Comparison of ENCODE assay signal across 9 cellular contexts in genomic region chr19:9768175-9769112, GRCh38. TPM values are rescaled to one million over a fixed set of nuclear protein-coding genes. Genes with fewer than 3 reads are reported as not detected.
DNase-seq lines count a peak whose midpoint lies in the region; ATAC-seq, FAIRE-seq and TF ChIP-seq lines count a peak whose summit lies in the region.
"Had no signal": no experiment of that assay in that cellular context is flagged by ENCODE, and none has a peak within 500 bp of the region (broad histone marks: within the 10 kb centered on the region; RNA-seq: fewer than 3 reads in every experiment).

TSS of gene ZNF846 (minus strand) at chr19:9768738. CDS start at chr19:9764950, 3,788 bp downstream.

- no peaks in the 10 kb centered on the region for H3K4me1 ChIP-seq in ACC112 (ENCODE audit: control insufficient read depth, insufficient read depth, low read length, unreplicated experiment)
- H3K4me1 ChIP-seq in iPS-20b (ENCODE audit: insufficient read depth, low read length), result no peaks in the 10 kb centered on the region

- H3K36me3 ChIP-seq in ACC112 (ENCODE audit: insufficient read depth, low read length) (no peaks in the 10 kb centered on the region), bronchial epithelial cell (ENCODE audit: control insufficient read depth, insufficient read depth, low read length) (no peaks in the 10 kb centered on the region), iPS-20b (ENCODE audit: insufficient read depth, low read depth, low read length) (0 out of 2 replicates have a peak, but pooled peaks cover 3% of the 10 kb centered on the region)

- H2AFZ ChIP-seq in ACC112 (ENCODE audit: low read length, unreplicated experiment), result peak within 1 kb of the TSS; percentile 97

- peak; percentile 97 for ATAC-seq in GM18867 (IDR thresholded peaks at IDR 0.05; ENCODE audit: unreplicated experiment)
- ATAC-seq in HG03103 (IDR thresholded peaks at IDR 0.05; ENCODE audit: low read depth, unreplicated experiment), result peak; percentile 96
- ATAC-seq: HCT116 had no signal

- H3K9ac ChIP-seq in iPS-20b (ENCODE audit: low read depth, low read length), result peak within 1 kb of the TSS; percentile 95

- peak; percentile 98 for DNase-seq in NCI-H2196 (lab: John Stamatoyannopoulos, UW; ENCODE audit: unreplicated experiment)
- DNase-seq in bronchial epithelial cell (ENCODE audit: low read depth), result peak; percentile 88

- H3K4me3 ChIP-seq in ACC112 (ENCODE audit: low read depth, low read length) (peak within 1 kb of the TSS; percentile 95), WI38 (ENCODE audit: low read depth, low read length) (peak within 1 kb of the TSS; percentile 82), bronchial epithelial cell (ENCODE audit: low read depth, low read length) (peak within 1 kb of the TSS; percentile 77), iPS-20b (ENCODE audit: low read length) (peak within 1 kb of the TSS; percentile 98), skin epidermis (peak within 1 kb of the TSS; percentile 40 to 90 (median 73))

- peaks cover 3% of the 10 kb centered on the region; the same call in 1 of the 2 replicates for H3K9me3 ChIP-seq in iPS-20b (ENCODE audit: insufficient read depth, low read depth, low read length)

- TF ChIP-seq CTCF in WI38 (IDR thresholded peaks at IDR 0.05; ENCODE audit: low read depth, low read length) (no peak; the same call in 1 of the 2 replicates), bronchial epithelial cell (IDR thresholded peaks at IDR 0.05; ENCODE audit: insufficient read depth, low read length, severe bottlenecking) (no peak)

- no peaks in the 10 kb centered on the region for H3K27me3 ChIP-seq in ACC112 (ENCODE audit: insufficient read depth, low read length)
- no peaks in the 10 kb centered on the region for H3K27me3 ChIP-seq in bronchial epithelial cell (ENCODE audit: control insufficient read depth, insufficient read depth, low read length)
- H3K27me3 ChIP-seq in iPS-20b (ENCODE audit: insufficient read depth, low read length), result no peaks in the 10 kb centered on the region

- peaks cover 2% of the 10 kb centered on the region for H3K79me2 ChIP-seq in ACC112 (ENCODE audit: control insufficient read depth, insufficient read depth, low read length, unreplicated experiment)

- FAIRE-seq in bronchial epithelial cell (lab: Jason Lieb, UNC), result no peak

- peak within 1 kb of the TSS; percentile 94 for H3K27ac ChIP-seq in ACC112 (ENCODE audit: low read depth, low read length)
- H3K27ac ChIP-seq in iPS-20b (ENCODE audit: low read length), result peak within 1 kb of the TSS; percentile 96
- peak within 1 kb of the TSS; percentile 66 to 99 (median 94) for H3K27ac ChIP-seq in skin epidermis

RNA-seq across cellular contexts. Expression of gene ZNF846, which starts in this region (rescaled TPM):
- total RNA-seq in bronchial epithelial cell, result 3.7 and 12.3 TPM in 2 replicates

Comparison
In these comparisons a context has a peak if more than half of its experiments do, and no peak if none do; other contexts are left out.
1. Peak in every context shown above with its lines: DNase-seq, ATAC-seq, H3K4me3 ChIP-seq and H3K27ac ChIP-seq.